12 cellular contexts compared by ENCODE assay signal in genomic region chr3:126528800-126529541, GRCh38. TPM values are rescaled to one million over a fixed set of nuclear protein-coding genes. Genes with fewer than 3 reads are reported as not detected.
DNase-seq lines count a peak whose midpoint lies in the region; ATAC-seq lines count a peak whose summit lies in the region.
"Had no signal": no experiment of that assay in that cellular context is flagged by ENCODE, and none has a peak within 500 bp of the region (broad histone marks: within the 10 kb centered on the region; RNA-seq: fewer than 3 reads in every experiment).

No MANE protein-coding gene starts in this region.

- peak; percentile 66 for DNase-seq in ACHN
- DNase-seq in HuH-7.5 (ENCODE audit: low spot score), result peak; percentile 95
- peak; percentile 93 for DNase-seq in left lobe of liver (ENCODE audit: low spot score)
- DNase-seq in EL, result no peak
- no peak for DNase-seq in amniotic stem cell (lab: John Stamatoyannopoulos, UW)
- DNase-seq: foreskin keratinocyte, mesenchymal stem cell, NCI-H187 treated with DMSO at 0.1 percent for 48 hours, uterus had no signal

- H3K9me3 Mint-ChIP-seq in dendritic cell treated with granulocyte-macrophage colony-stimulating factor and Interleukin-4, amounts not matched to agents 40 ng/mL and 50 ng/mL, for 4 days, result no peaks in the 10 kb centered on the region

- intact Hi-C loops in dendritic cell treated with granulocyte-macrophage colony-stimulating factor and Interleukin-4, amounts not matched to agents 40 ng/mL and 50 ng/mL, for 4 days (cut with micrococcal nuclease), result loop anchor here (10.0 kb wide), 2 partner anchors 446 to 1016 kb away; no protein-coding TSS in a partner anchor

- peaks cover 72% of the 10 kb centered on the region for H3K4me1 Mint-ChIP-seq in dendritic cell treated with granulocyte-macrophage colony-stimulating factor and Interleukin-4, amounts not matched to agents 40 ng/mL and 50 ng/mL, for 4 days (ENCODE audit: low read depth)

- no peak overlapping the region for H3K4me3 Mint-ChIP-seq in dendritic cell treated with granulocyte-macrophage colony-stimulating factor and Interleukin-4, amounts not matched to agents 40 ng/mL and 50 ng/mL, for 4 days

- H3K27ac Mint-ChIP-seq in dendritic cell treated with granulocyte-macrophage colony-stimulating factor and Interleukin-4, amounts not matched to agents 40 ng/mL and 50 ng/mL, for 4 days, result peak overlapping the region; percentile 97

- no peaks in the 10 kb centered on the region for H3K27me3 Mint-ChIP-seq in dendritic cell treated with granulocyte-macrophage colony-stimulating factor and Interleukin-4, amounts not matched to agents 40 ng/mL and 50 ng/mL, for 4 days

- peaks cover 36% of the 10 kb centered on the region for H3K36me3 Mint-ChIP-seq in dendritic cell treated with granulocyte-macrophage colony-stimulating factor and Interleukin-4, amounts not matched to agents 40 ng/mL and 50 ng/mL, for 4 days (ENCODE audit: low read depth)

- in situ Hi-C loops in ACHN (cut with HindIII; ENCODE audit: low pct_ligation_motif_present, low pct_unique_long_range_greater_than_20kb, low sequenced_read_pairs), result no loop called here

- peak; percentile 48 for ATAC-seq in left lobe of liver
- ATAC-seq in HG03139 (IDR thresholded peaks at IDR 0.05; ENCODE audit: unreplicated experiment), result no peak
- no peak for ATAC-seq in GM18858 (IDR thresholded peaks at IDR 0.05; ENCODE audit: unreplicated experiment)
- ATAC-seq: foreskin keratinocyte had no signal

RNA-seq across cellular contexts. Expression of gene CHST13, which starts 5.0 kb away (rescaled TPM):
- 43.8 TPM for total RNA-seq in left lobe of liver

RNA-seq across cellular contexts. Expression of gene UROC1, which starts 11.4 kb away (rescaled TPM):
- total RNA-seq in left lobe of liver, result 112 TPM
- total RNA-seq: foreskin keratinocyte had no signal

RNA-seq across cellular contexts. Expression of gene C3orf22, which starts 29.8 kb away (rescaled TPM):
- not detected for total RNA-seq in left lobe of liver
- total RNA-seq: foreskin keratinocyte, uterus had no signal

RNA-seq across cellular contexts. Expression of gene ZXDC, which starts 53.3 kb away (rescaled TPM):
- 21.5 TPM for total RNA-seq in left lobe of liver

Comparison
In these comparisons a context has a peak if more than half of its experiments do, and no peak if none do; other contexts are left out.
1. DNase-seq: peak in ACHN (single experiment), HuH-7.5 (single experiment) and left lobe of liver (single experiment); none in EL (single experiment) and amniotic stem cell (single experiment).